In the genomic region with DNA sequence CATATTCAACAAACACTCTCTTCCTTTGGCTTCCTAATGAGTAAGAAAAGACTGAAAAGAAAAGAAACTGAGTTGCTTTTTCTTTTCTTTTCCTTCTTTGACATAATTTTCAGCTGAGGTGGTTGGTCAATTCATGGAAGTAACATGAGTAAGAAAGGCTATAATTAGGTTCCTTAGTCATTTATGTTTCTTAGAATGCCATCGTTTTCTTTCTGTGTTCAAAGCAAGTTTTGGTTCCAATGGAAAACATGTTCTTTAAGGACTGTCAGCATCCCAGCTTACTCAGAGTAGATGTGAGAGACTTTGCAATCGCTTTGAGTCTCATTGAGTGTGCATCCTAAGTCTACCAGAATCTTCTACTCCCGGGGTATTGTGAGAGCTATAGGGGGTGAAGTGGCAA, we compare ENCODE assay signal across 16 cellular contexts.
DNase-seq lines count a peak whose midpoint lies in the region; ATAC-seq and TF ChIP-seq lines count a peak whose summit lies in the region.
"Had no signal": no experiment of that assay in that cellular context is flagged by ENCODE, and none has a peak within 500 bp of the region (broad histone marks: within the 10 kb centered on the region; RNA-seq: fewer than 3 reads in every experiment).

No MANE protein-coding gene starts in this region.

- no peak overlapping the region for H2AFZ ChIP-seq in SK-N-SH (ENCODE audit: low read depth)

- H3K36me3 Mint-ChIP-seq in nephron progenitor cell (ENCODE audit: low read depth), result no peaks in the 10 kb centered on the region

- no peak overlapping the region for H3K4me3 Mint-ChIP-seq in nephron progenitor cell
- H3K4me3 Mint-ChIP-seq: B cell had no signal

- no peak for TF ChIP-seq EP300 in SK-N-SH (IDR thresholded peaks at IDR 0.05; ENCODE audit: borderline replicate concordance in 1 of 2, low read depth in 1 of 2, low read length in 1 of 2)

- no peak overlapping the region for H3K27ac Mint-ChIP-seq in nephron progenitor cell
- H3K27ac Mint-ChIP-seq: B cell had no signal

- H3K27ac ChIP-seq in SK-N-SH (ENCODE audit: low read depth in 2 of 2, low read length in 1 of 2) (peak overlapping the region in 1 of 2 experiments; percentile 12; a peak in 1 of 4 replicates), right cardiac atrium (ENCODE audit: low read length) (no peak overlapping the region)
- H3K27ac ChIP-seq: Peyer's patch, SJSA1 had no signal

- peaks cover 4% of the 10 kb centered on the region for H3K27me3 Mint-ChIP-seq in nephron progenitor cell (ENCODE audit: low read depth, poor library complexity)
- H3K27me3 Mint-ChIP-seq: B cell had no signal

- H3K4me1 Mint-ChIP-seq in nephron progenitor cell, result peaks cover 49% of the 10 kb centered on the region
- H3K4me1 Mint-ChIP-seq: B cell had no signal

- H3K4me1 ChIP-seq in SK-N-SH (ENCODE audit: control insufficient read depth in 1 of 2, insufficient read depth in 2 of 2, low read depth in 1 of 2, low read length in 1 of 2), result peaks cover 2 to 11% of the 10 kb centered on the region in 2 experiments; a peak in 1 of 4 replicates
- no peaks in the 10 kb centered on the region for H3K4me1 ChIP-seq in right cardiac atrium (ENCODE audit: control insufficient read depth, insufficient read depth, low read length)
- H3K4me1 ChIP-seq: Peyer's patch had no signal

- H3K4me2 ChIP-seq in SK-N-SH, result peak overlapping the region; percentile 27; the same call in 1 of the 2 replicates

- H3K79me2 ChIP-seq in SK-N-SH (ENCODE audit: insufficient read depth), result no peaks in the 10 kb centered on the region

- peaks cover 11% of the 10 kb centered on the region for H3F3A ChIP-seq in SK-N-SH (replicated peaks; ENCODE audit: insufficient read depth)

- TF ChIP-seq RAD21 in SK-N-SH (IDR thresholded peaks at IDR 0.05; ENCODE audit: low read length), result no peak

- no peaks in the 10 kb centered on the region for H3K9me2 ChIP-seq in SK-N-SH

- DNase-seq in SK-N-SH, result no peak
- peak; percentile 18 for DNase-seq in astrocyte of the hippocampus (ENCODE audit: low read depth, low spot score)
- DNase-seq in hepatic stellate cell (ENCODE audit: low spot score), result peak; percentile 6
- no peak for DNase-seq in NCI-H446 (lab: John Stamatoyannopoulos, UW)
- DNase-seq in nephron progenitor cell, result no peak
- no peak for DNase-seq in right cardiac atrium
- DNase-seq: DMS 273 treated with DMSO at 0.1 percent for 48 hours, GOT3, KG1, NCI-H1436, NCI-H1930, NCI-H446 treated with DMSO at 0.1 percent for 48 hours, Peyer's patch had no signal

- no peaks in the 10 kb centered on the region for H3K9me3 Mint-ChIP-seq in nephron progenitor cell

- intact Hi-C loops in right cardiac atrium (cut with DNase I), result no loop called here

- TF ChIP-seq CTCF in SK-N-SH (IDR thresholded peaks at IDR 0.05) (no peak), nephron progenitor cell (IDR thresholded peaks at IDR 0.05) (no peak)

- H3K27me3 ChIP-seq in SK-N-SH (ENCODE audit: insufficient read depth) (no peaks in the 10 kb centered on the region), right cardiac atrium (ENCODE audit: control insufficient read depth, insufficient read depth) (no peaks in the 10 kb centered on the region)
- H3K27me3 ChIP-seq: Peyer's patch, SJSA1 had no signal

- H4K20me1 ChIP-seq in SK-N-SH (ENCODE audit: insufficient read depth), result no peaks in the 10 kb centered on the region

- ATAC-seq in SK-N-SH treated with all-trans-retinoic acid at 6 μM for 48 hours (no peak), right cardiac atrium (no peak)

- CTCF ChIA-PET in SK-N-SH (lab: Yijun Ruan, JAX), result no interaction called here

- H3K9ac ChIP-seq in SK-N-SH, result no peak overlapping the region

- no peaks in the 10 kb centered on the region for H3K36me3 ChIP-seq in SK-N-SH (replicated peaks in 1 of 2; ENCODE audit: control insufficient read depth in 1 of 2, insufficient read depth in 2 of 2, low read length in 1 of 2)
- H3K36me3 ChIP-seq: Peyer's patch, SJSA1 had no signal

- no peaks in the 10 kb centered on the region for H3K9me3 ChIP-seq in SK-N-SH
- no peaks in the 10 kb centered on the region for H3K9me3 ChIP-seq in right cardiac atrium (ENCODE audit: control insufficient read depth, low read length)
- H3K9me3 ChIP-seq: Peyer's patch, SJSA1 had no signal

- WGBS in SK-N-SH (ENCODE audit: low lambda C conversion rate), result 24% methylated on average over 3 of the region's 3 CpGs
- 81% methylated on average over 3 of the region's 3 CpGs for WGBS in right cardiac atrium

- POLR2A ChIA-PET in SK-N-SH (lab: Yijun Ruan, JAX), result no interaction called here

- H3K4me3 ChIP-seq in SK-N-SH (ENCODE audit: low read depth in 2 of 2, low read length in 1 of 2) (0 out of 4 replicates have a peak overlapping the region, but pooled peaks of 1 of the 2 experiments have one; percentile 12), right cardiac atrium (ENCODE audit: low read length) (no peak overlapping the region)
- H3K4me3 ChIP-seq: Peyer's patch, SJSA1 had no signal

TF ChIP-seq in SK-N-SH, 30 proteins besides CTCF, POLR2A, EP300 and RAD21:
- no peak for TF ChIP-seq EZH2phosphoT487 (IDR thresholded peaks at IDR 0.05; ENCODE audit: borderline replicate concordance, low read depth)
- TF ChIP-seq ELF1 (IDR thresholded peaks at IDR 0.05), result no peak
- no peak for TF ChIP-seq RCOR1 (IDR thresholded peaks at IDR 0.05; ENCODE audit: low read length)
- TF ChIP-seq NRF1 (IDR thresholded peaks at IDR 0.05; ENCODE audit: low read depth, low read length), result no peak
- no peak for TF ChIP-seq FOXM1 (IDR thresholded peaks at IDR 0.05; ENCODE audit: low read depth)
- TF ChIP-seq, protein P1, sequence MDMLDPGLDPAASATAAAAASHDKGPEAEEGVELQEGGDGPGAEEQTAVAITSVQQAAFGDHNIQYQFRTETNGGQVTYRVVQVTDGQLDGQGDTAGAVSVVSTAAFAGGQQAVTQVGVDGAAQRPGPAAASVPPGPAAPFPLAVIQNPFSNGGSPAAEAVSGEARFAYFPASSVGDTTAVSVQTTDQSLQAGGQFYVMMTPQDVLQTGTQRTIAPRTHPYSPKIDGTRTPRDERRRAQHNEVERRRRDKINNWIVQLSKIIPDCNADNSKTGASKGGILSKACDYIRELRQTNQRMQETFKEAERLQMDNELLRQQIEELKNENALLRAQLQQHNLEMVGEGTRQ (IDR thresholded peaks at IDR 0.05; ENCODE audit: borderline replicate concordance, low read depth, low read length), result no peak
- 0 out of 2 replicates have a peak, but pooled peaks have one; percentile 14 for TF ChIP-seq FOSL2 (IDR thresholded peaks at IDR 0.05; ENCODE audit: borderline replicate concordance, low read depth)
- TF ChIP-seq JUND (IDR thresholded peaks at IDR 0.05), result no peak
- no peak for TF ChIP-seq RFX5 (IDR thresholded peaks at IDR 0.05; ENCODE audit: low read length)
- TF ChIP-seq CHD2 (IDR thresholded peaks at IDR 0.05; ENCODE audit: low read length, partially characterized antibody), result no peak
- no peak for TF ChIP-seq RXRA (IDR thresholded peaks at IDR 0.05; ENCODE audit: borderline replicate concordance, low read depth)
- peak; percentile 78 for TF ChIP-seq MEF2A (IDR thresholded peaks at IDR 0.05; ENCODE audit: borderline replicate concordance, low read depth)

TF ChIP-seq in SK-N-SH treated with all-trans-retinoic acid at 6 μM for 48 hours, 23 proteins besides CTCF, POLR2A, EP300 and RAD21:
- TF ChIP-seq TOX (CRISPR knock-in tag; IDR thresholded peaks at IDR 0.05; ENCODE audit: borderline replicate concordance), result no peak
- TF ChIP-seq, protein P2, sequence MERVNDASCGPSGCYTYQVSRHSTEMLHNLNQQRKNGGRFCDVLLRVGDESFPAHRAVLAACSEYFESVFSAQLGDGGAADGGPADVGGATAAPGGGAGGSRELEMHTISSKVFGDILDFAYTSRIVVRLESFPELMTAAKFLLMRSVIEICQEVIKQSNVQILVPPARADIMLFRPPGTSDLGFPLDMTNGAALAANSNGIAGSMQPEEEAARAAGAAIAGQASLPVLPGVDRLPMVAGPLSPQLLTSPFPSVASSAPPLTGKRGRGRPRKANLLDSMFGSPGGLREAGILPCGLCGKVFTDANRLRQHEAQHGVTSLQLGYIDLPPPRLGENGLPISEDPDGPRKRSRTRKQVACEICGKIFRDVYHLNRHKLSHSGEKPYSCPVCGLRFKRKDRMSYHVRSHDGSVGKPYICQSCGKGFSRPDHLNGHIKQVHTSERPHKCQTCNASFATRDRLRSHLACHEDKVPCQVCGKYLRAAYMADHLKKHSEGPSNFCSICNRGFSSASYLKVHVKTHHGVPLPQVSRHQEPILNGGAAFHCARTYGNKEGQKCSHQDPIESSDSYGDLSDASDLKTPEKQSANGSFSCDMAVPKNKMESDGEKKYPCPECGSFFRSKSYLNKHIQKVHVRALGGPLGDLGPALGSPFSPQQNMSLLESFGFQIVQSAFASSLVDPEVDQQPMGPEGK (CRISPR knock-in tag; IDR thresholded peaks at IDR 0.05; ENCODE audit: borderline replicate concordance), result no peak
- TF ChIP-seq, protein P3, sequence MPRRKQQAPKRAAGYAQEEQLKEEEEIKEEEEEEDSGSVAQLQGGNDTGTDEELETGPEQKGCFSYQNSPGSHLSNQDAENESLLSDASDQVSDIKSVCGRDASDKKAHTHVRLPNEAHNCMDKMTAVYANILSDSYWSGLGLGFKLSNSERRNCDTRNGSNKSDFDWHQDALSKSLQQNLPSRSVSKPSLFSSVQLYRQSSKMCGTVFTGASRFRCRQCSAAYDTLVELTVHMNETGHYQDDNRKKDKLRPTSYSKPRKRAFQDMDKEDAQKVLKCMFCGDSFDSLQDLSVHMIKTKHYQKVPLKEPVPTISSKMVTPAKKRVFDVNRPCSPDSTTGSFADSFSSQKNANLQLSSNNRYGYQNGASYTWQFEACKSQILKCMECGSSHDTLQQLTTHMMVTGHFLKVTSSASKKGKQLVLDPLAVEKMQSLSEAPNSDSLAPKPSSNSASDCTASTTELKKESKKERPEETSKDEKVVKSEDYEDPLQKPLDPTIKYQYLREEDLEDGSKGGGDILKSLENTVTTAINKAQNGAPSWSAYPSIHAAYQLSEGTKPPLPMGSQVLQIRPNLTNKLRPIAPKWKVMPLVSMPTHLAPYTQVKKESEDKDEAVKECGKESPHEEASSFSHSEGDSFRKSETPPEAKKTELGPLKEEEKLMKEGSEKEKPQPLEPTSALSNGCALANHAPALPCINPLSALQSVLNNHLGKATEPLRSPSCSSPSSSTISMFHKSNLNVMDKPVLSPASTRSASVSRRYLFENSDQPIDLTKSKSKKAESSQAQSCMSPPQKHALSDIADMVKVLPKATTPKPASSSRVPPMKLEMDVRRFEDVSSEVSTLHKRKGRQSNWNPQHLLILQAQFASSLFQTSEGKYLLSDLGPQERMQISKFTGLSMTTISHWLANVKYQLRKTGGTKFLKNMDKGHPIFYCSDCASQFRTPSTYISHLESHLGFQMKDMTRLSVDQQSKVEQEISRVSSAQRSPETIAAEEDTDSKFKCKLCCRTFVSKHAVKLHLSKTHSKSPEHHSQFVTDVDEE (CRISPR knock-in tag; IDR thresholded peaks at IDR 0.05), result no peak
- no peak for TF ChIP-seq ZNF565 (CRISPR knock-in tag; conservative IDR thresholded peaks at IDR 0.05; ENCODE audit: low read depth)

Comparison
In these comparisons a context has a peak if more than half of its experiments do, and no peak if none do; other contexts are left out.
1. DNase-seq: peak in astrocyte of the hippocampus (single experiment) and hepatic stellate cell (single experiment); none in SK-N-SH (single experiment), NCI-H446 (0 of 2), nephron progenitor cell (single experiment) and right cardiac atrium (0 of 3).